ENCODE assay signal across 8 cellular contexts in genomic region chr3:15859507-15860013, GRCh38.
DNase-seq lines count a peak whose midpoint lies in the region; ATAC-seq lines count a peak whose summit lies in the region.

No MANE protein-coding gene starts in this region.

- H3K36me3 Mint-ChIP-seq in activated CD4-positive, alpha-beta T cell treated with anti-CD3 and anti-CD28 coated beads for 36 hours (ENCODE audit: low read depth) = peaks cover 7% of the 10 kb centered on the region

- H3K9me3 Mint-ChIP-seq in activated CD4-positive, alpha-beta T cell treated with anti-CD3 and anti-CD28 coated beads for 36 hours (ENCODE audit: low read depth) = no peaks in the 10 kb centered on the region

- POLR2A ChIA-PET in activated CD4-positive, alpha-beta T cell treated with anti-CD3 and anti-CD28 coated beads for 36 hours (lab: Charles Lee) = no interaction called here

- peak overlapping the region; percentile 83 for H3K4me3 Mint-ChIP-seq in activated CD4-positive, alpha-beta T cell treated with anti-CD3 and anti-CD28 coated beads for 36 hours

- peaks cover 42% of the 10 kb centered on the region for H3K4me1 Mint-ChIP-seq in activated CD4-positive, alpha-beta T cell treated with anti-CD3 and anti-CD28 coated beads for 36 hours

- H3K27ac ChIP-seq in cingulate gyrus (ENCODE audit: low read depth, low read length) = peak overlapping the region; percentile 10

- H3K27me3 Mint-ChIP-seq in activated CD4-positive, alpha-beta T cell treated with anti-CD3 and anti-CD28 coated beads for 36 hours = no peaks in the 10 kb centered on the region

- intact Hi-C loops in activated CD4-positive, alpha-beta T cell treated with anti-CD3 and anti-CD28 coated beads for 36 hours (cut with DNase I, micrococcal nuclease) = loop anchor here (1.0 to 10.0 kb wide), 6 partner anchors 229 to 1885 kb away; partner anchors contain the start of genes BTD (in 2 of the 2), HACL1 (in 2 of the 2), DPH3 (in 1 of the 2) and EAF1 (in 1 of the 2)

- ATAC-seq in GM19025 (IDR thresholded peaks at IDR 0.05; ENCODE audit: low read depth, unreplicated experiment) (peak; percentile 81), HG03280 (IDR thresholded peaks at IDR 0.05; ENCODE audit: unreplicated experiment) (peak; percentile 84)
- ATAC-seq in activated CD4-positive, alpha-beta T cell treated with anti-CD3 and anti-CD28 coated beads for 36 hours = peak; percentile 85

- peak; percentile 95 for DNase-seq in AG20443 (ENCODE audit: low spot score)
- peak; percentile 57 for DNase-seq in NCI-H446 treated with DMSO at 0.1 percent for 48 hours (lab: John Stamatoyannopoulos, UW)
- DNase-seq in activated CD4-positive, alpha-beta T cell treated with anti-CD3 and anti-CD28 coated beads for 36 hours = peak; percentile 86
- DNase-seq in left kidney (ENCODE audit: low read depth, low spot score) = peak; percentile 97
- DNase-seq in stimulated activated CD4-positive, alpha-beta T cell treated with anti-CD3 and anti-CD28 coated beads, Interleukin-1b, Interleukin-23, amount 100 ng/mL, for 4 hours (ENCODE audit: low read depth in 2 of 2) = peak; percentile 60 to 76

- CTCF ChIA-PET in activated CD4-positive, alpha-beta T cell treated with anti-CD3 and anti-CD28 coated beads for 36 hours (lab: Charles Lee) = no interaction called here

- H3K27ac Mint-ChIP-seq in activated CD4-positive, alpha-beta T cell treated with anti-CD3 and anti-CD28 coated beads for 36 hours = peak overlapping the region; percentile 83

Comparison
In these comparisons a context has a peak if more than half of its experiments do, and no peak if none do; other contexts are left out.
1. Peak in every context shown above with its lines: DNase-seq, ATAC-seq and H3K27ac ChIP-seq.